Comparison of ENCODE assay signal across 12 cellular contexts in genomic region chr11:105829084-105829483, GRCh38.
DNase-seq lines count a peak whose midpoint lies in the region; ATAC-seq, FAIRE-seq and TF ChIP-seq lines count a peak whose summit lies in the region.
"Had no signal": no experiment of that assay in that cellular context is flagged by ENCODE, and none has a peak within 500 bp of the region (broad histone marks: within the 10 kb centered on the region; RNA-seq: fewer than 3 reads in every experiment).

No MANE protein-coding gene starts in this region.

- no peaks in the 10 kb centered on the region for H3K27me3 Mint-ChIP-seq in activated T-helper 1 cell treated with anti-CD3 and anti-CD28 coated beads, Interleukin-12 subunit alpha, Interleukin-12 subunit beta, Interleukin-2, Interleukin-4 antibody, amounts not matched to agents 30 ng/mL and 10 ng/mL and 1 ng/mL, durations not matched to agents 14 hours and 24 hours and 36 hours (ENCODE audit: insufficient read depth)
- H3K27me3 Mint-ChIP-seq: activated CD4-positive, alpha-beta memory T cell treated with anti-CD3 and anti-CD28 coated beads, Interleukin-2, amount 10 ng/mL, durations not matched to agents 7 days and 5 days had no signal

- DNase-seq in GM12891 (ENCODE audit: insufficient read length, low spot score) = peak; percentile 4
- peak; percentile 26 for DNase-seq in GM20000 (ENCODE audit: low spot score)
- peak; percentile 16 for DNase-seq in NOMO-1 treated with dmso at 0.1 percent for 144 hours (lab: John Stamatoyannopoulos, UW; ENCODE audit: unreplicated experiment)
- DNase-seq in urothelium cell line (ENCODE audit: low spot score) = no peak
- no peak for DNase-seq in small intestine
- no peak for DNase-seq in activated naive CD4-positive, alpha-beta T cell treated with anti-CD3 and anti-CD28 coated beads, Interleukin-2, amount 50 U/mL, for 16 hours
- DNase-seq in activated T-helper 1 cell treated with anti-CD3 and anti-CD28 coated beads, Interleukin-12 subunit alpha, Interleukin-12 subunit beta, Interleukin-2, Interleukin-4 antibody, amounts not matched to agents 30 ng/mL and 10 ng/mL and 1 ng/mL, durations not matched to agents 14 hours and 24 hours and 36 hours (ENCODE audit: low spot score) = no peak
- DNase-seq: activated CD4-positive, alpha-beta memory T cell treated with anti-CD3 and anti-CD28 coated beads, Interleukin-2, amount 10 ng/mL, durations not matched to agents 7 days and 5 days; PC-9 had no signal

- no peak overlapping the region for H3K4me3 Mint-ChIP-seq in activated T-helper 1 cell treated with anti-CD3 and anti-CD28 coated beads, Interleukin-12 subunit alpha, Interleukin-12 subunit beta, Interleukin-2, Interleukin-4 antibody, amounts not matched to agents 30 ng/mL and 10 ng/mL and 1 ng/mL, durations not matched to agents 14 hours and 24 hours and 36 hours
- H3K4me3 Mint-ChIP-seq: activated CD4-positive, alpha-beta memory T cell treated with anti-CD3 and anti-CD28 coated beads, Interleukin-2, amount 10 ng/mL, durations not matched to agents 7 days and 5 days; stimulated activated effector memory CD8-positive, alpha-beta T cell treated with anti-CD3 and anti-CD28 coated beads, Interleukin-12 subunit alpha, Interleukin-12 subunit beta, amount 100 ng/mL, for 72 hours had no signal

- peak; percentile 94 for ATAC-seq in HG03066 (IDR thresholded peaks at IDR 0.05; ENCODE audit: low read depth, unreplicated experiment)
- ATAC-seq: K562; stimulated activated effector memory CD8-positive, alpha-beta T cell treated with anti-CD3 and anti-CD28 coated beads, Interleukin-12 subunit alpha, Interleukin-12 subunit beta, amount 100 ng/mL, for 72 hours had no signal

- no peak for TF ChIP-seq POLR2A in GM12891 (IDR thresholded peaks at IDR 0.05; ENCODE audit: low read depth, low read length)

- H3K27ac Mint-ChIP-seq in activated T-helper 1 cell treated with anti-CD3 and anti-CD28 coated beads, Interleukin-12 subunit alpha, Interleukin-12 subunit beta, Interleukin-2, Interleukin-4 antibody, amounts not matched to agents 30 ng/mL and 10 ng/mL and 1 ng/mL, durations not matched to agents 14 hours and 24 hours and 36 hours = no peak overlapping the region
- H3K27ac Mint-ChIP-seq: activated CD4-positive, alpha-beta memory T cell treated with anti-CD3 and anti-CD28 coated beads, Interleukin-2, amount 10 ng/mL, durations not matched to agents 7 days and 5 days; stimulated activated effector memory CD8-positive, alpha-beta T cell treated with anti-CD3 and anti-CD28 coated beads, Interleukin-12 subunit alpha, Interleukin-12 subunit beta, amount 100 ng/mL, for 72 hours had no signal

- no peaks in the 10 kb centered on the region for H3K4me1 Mint-ChIP-seq in activated T-helper 1 cell treated with anti-CD3 and anti-CD28 coated beads, Interleukin-12 subunit alpha, Interleukin-12 subunit beta, Interleukin-2, Interleukin-4 antibody, amounts not matched to agents 30 ng/mL and 10 ng/mL and 1 ng/mL, durations not matched to agents 14 hours and 24 hours and 36 hours (ENCODE audit: low read depth)
- H3K4me1 Mint-ChIP-seq: activated CD4-positive, alpha-beta memory T cell treated with anti-CD3 and anti-CD28 coated beads, Interleukin-2, amount 10 ng/mL, durations not matched to agents 7 days and 5 days; stimulated activated effector memory CD8-positive, alpha-beta T cell treated with anti-CD3 and anti-CD28 coated beads, Interleukin-12 subunit alpha, Interleukin-12 subunit beta, amount 100 ng/mL, for 72 hours had no signal

- H3K36me3 ChIP-seq in small intestine (ENCODE audit: control insufficient read depth in 2 of 2, insufficient read depth in 2 of 2, low read length in 2 of 2) = no peaks in the 10 kb centered on the region

- no peaks in the 10 kb centered on the region for H3K9me3 ChIP-seq in small intestine (ENCODE audit: control insufficient read depth, low read depth)

- WGBS in small intestine, 3 donors = 86 to 91% (median 88%) methylated on average over 1 of the region's 1 CpG

- intact Hi-C loops in activated T-helper 1 cell treated with anti-CD3 and anti-CD28 coated beads, Interleukin-12 subunit alpha, Interleukin-12 subunit beta, Interleukin-2, Interleukin-4 antibody, amounts not matched to agents 30 ng/mL and 10 ng/mL and 1 ng/mL, durations not matched to agents 14 hours and 24 hours and 36 hours (cut with micrococcal nuclease) = no loop called here

- no peaks in the 10 kb centered on the region for H3K27me3 ChIP-seq in small intestine (ENCODE audit: control insufficient read depth in 2 of 2, insufficient read depth in 2 of 2, low read length in 2 of 2)

- FAIRE-seq in GM12891 (lab: Jason Lieb, UNC) = peak; percentile 71
- FAIRE-seq in urothelium cell line (lab: Jason Lieb, UNC) = no peak
- FAIRE-seq in small intestine (lab: Jason Lieb, UNC) = no peak
- FAIRE-seq: K562 had no signal

- TF ChIP-seq CTCF in GM20000 (IDR thresholded peaks at IDR 0.05; ENCODE audit: extremely low read depth, missing control alignments) = no peak

- H3K4me1 ChIP-seq in small intestine (ENCODE audit: control insufficient read depth in 2 of 2, insufficient read depth in 1 of 2, low read depth in 1 of 2, low read length in 1 of 2) = no peaks in the 10 kb centered on the region

- no peaks in the 10 kb centered on the region for H3K9me3 Mint-ChIP-seq in activated T-helper 1 cell treated with anti-CD3 and anti-CD28 coated beads, Interleukin-12 subunit alpha, Interleukin-12 subunit beta, Interleukin-2, Interleukin-4 antibody, amounts not matched to agents 30 ng/mL and 10 ng/mL and 1 ng/mL, durations not matched to agents 14 hours and 24 hours and 36 hours
- H3K9me3 Mint-ChIP-seq: activated CD4-positive, alpha-beta memory T cell treated with anti-CD3 and anti-CD28 coated beads, Interleukin-2, amount 10 ng/mL, durations not matched to agents 7 days and 5 days; stimulated activated effector memory CD8-positive, alpha-beta T cell treated with anti-CD3 and anti-CD28 coated beads, Interleukin-12 subunit alpha, Interleukin-12 subunit beta, amount 100 ng/mL, for 72 hours had no signal

- no peak overlapping the region for H3K4me3 ChIP-seq in small intestine (ENCODE audit: low read depth in 1 of 2, low read length in 2 of 2)
- H3K4me3 ChIP-seq: K562, PC-9 had no signal

- no peaks in the 10 kb centered on the region for H3K36me3 Mint-ChIP-seq in activated T-helper 1 cell treated with anti-CD3 and anti-CD28 coated beads, Interleukin-12 subunit alpha, Interleukin-12 subunit beta, Interleukin-2, Interleukin-4 antibody, amounts not matched to agents 30 ng/mL and 10 ng/mL and 1 ng/mL, durations not matched to agents 14 hours and 24 hours and 36 hours (ENCODE audit: low read depth)
- H3K36me3 Mint-ChIP-seq: stimulated activated effector memory CD8-positive, alpha-beta T cell treated with anti-CD3 and anti-CD28 coated beads, Interleukin-12 subunit alpha, Interleukin-12 subunit beta, amount 100 ng/mL, for 72 hours had no signal

- no peak overlapping the region for H3K27ac ChIP-seq in small intestine (ENCODE audit: low read depth in 1 of 2, low read length in 1 of 2)
- H3K27ac ChIP-seq: PC-9 had no signal

TF ChIP-seq in GM12891, 5 proteins besides CTCF, POLR2A, EP300 and RAD21:
- TF ChIP-seq SPI1 (IDR thresholded peaks at IDR 0.05; ENCODE audit: low read depth, low read length) (peak; percentile 99), POU2F2 (IDR thresholded peaks at IDR 0.05; ENCODE audit: low read depth, low read length) (no peak), POLR2AphosphoS5 (IDR thresholded peaks at IDR 0.05; ENCODE audit: low read depth, low read length) (no peak)

Comparison
In these comparisons a context has a peak if more than half of its experiments do, and no peak if none do; other contexts are left out.
1. DNase-seq: peak in GM12891 (single experiment), GM20000 (single experiment) and NOMO-1 treated with dmso at 0.1 percent for 144 hours (single experiment); none in urothelium cell line (single experiment), small intestine (single experiment), activated naive CD4-positive, alpha-beta T cell treated with anti-CD3 and anti-CD28 coated beads, Interleukin-2, amount 50 U/mL, for 16 hours (single experiment) and activated T-helper 1 cell treated with anti-CD3 and anti-CD28 coated beads, Interleukin-12 subunit alpha, Interleukin-12 subunit beta, Interleukin-2, Interleukin-4 antibody, amounts not matched to agents 30 ng/mL and 10 ng/mL and 1 ng/mL, durations not matched to agents 14 hours and 24 hours and 36 hours (single experiment).